Comparison of ENCODE assay signal across 13 cellular contexts in the genomic region with DNA sequence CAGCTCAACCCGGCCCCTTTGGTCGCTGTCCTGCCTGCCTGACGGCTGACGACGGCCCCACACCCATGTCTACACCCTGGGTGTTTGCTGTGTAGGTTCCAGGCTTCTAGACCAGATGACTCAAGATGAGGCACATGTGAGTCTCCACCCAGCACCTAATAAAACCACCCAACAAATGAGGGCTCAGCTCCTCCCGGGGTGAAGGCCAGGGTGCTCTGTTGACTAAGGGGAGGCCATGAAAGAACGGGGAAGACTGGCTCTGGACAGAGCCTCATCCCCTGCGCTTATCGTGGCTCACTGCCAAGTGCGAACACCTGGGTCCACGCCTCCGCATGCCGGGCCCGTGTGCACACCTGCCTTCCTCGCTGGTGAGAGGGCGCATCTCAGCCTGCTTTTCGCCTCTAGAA. TPM values are rescaled to one million over a fixed set of nuclear protein-coding genes. Genes with fewer than 3 reads are reported as not detected.
A peak's percentile ranks its signal among the peaks of the same experiment; 100 is the strongest.
DNase-seq lines count a peak whose midpoint lies in the region; ATAC-seq and TF ChIP-seq lines count a peak whose summit lies in the region.
"Had no signal": no experiment of that assay in that cellular context is flagged by ENCODE, and none has a peak within 500 bp of the region (broad histone marks: within the 10 kb centered on the region; RNA-seq: fewer than 3 reads in every experiment).

No MANE protein-coding gene starts in this region.

- peak overlapping the region; percentile 56 for H2BK5ac ChIP-seq in IMR-90 (ENCODE audit: low read depth, low read length, poor library complexity, severe bottlenecking)

- H3K79me2 ChIP-seq in Karpas-422 (ENCODE audit: low read length): no peaks in the 10 kb centered on the region

- H3K36me3 ChIP-seq in IMR-90 (ENCODE audit: control insufficient read depth, insufficient read depth, low read length) (peaks cover 21% of the 10 kb centered on the region), muscle layer of colon (ENCODE audit: insufficient read depth, low read length) (no peaks in the 10 kb centered on the region), Karpas-422 (ENCODE audit: insufficient read depth, low read length) (no peaks in the 10 kb centered on the region)
- H3K36me3 ChIP-seq: BLaER1 had no signal

- peak; percentile 97 for DNase-seq in COLO668 (lab: John Stamatoyannopoulos, UW; ENCODE audit: unreplicated experiment)
- DNase-seq in IMR-90: no peak
- DNase-seq in SW480 (ENCODE audit: low spot score): peak; percentile 38
- DNase-seq in NCI-H1436 (lab: John Stamatoyannopoulos, UW): no peak
- DNase-seq in Karpas-422: no peak
- no peak for DNase-seq in endothelial cell (ENCODE audit: low spot score)
- DNase-seq: occipital lobe; OCI-M1; stimulated activated CD4-positive, alpha-beta T cell treated with anti-CD3 and anti-CD28 coated beads, Interleukin-2, amount 100 ng/mL, for 24 hours; stimulated activated naive CD4-positive, alpha-beta T cell had no signal

- peak overlapping the region; percentile 33; the same call in 1 of the 2 replicates for H2BK120ac ChIP-seq in IMR-90 (ENCODE audit: low read depth, low read length)

- POLR2A ChIA-PET in IMR-90 (lab: Charles Lee; ENCODE audit: unreplicated experiment): no interaction called here

- no peak overlapping the region for H3K4me3 Mint-ChIP-seq in endothelial cell (ENCODE audit: unreplicated experiment)

- H3K9me2 ChIP-seq in Karpas-422 (replicated peaks; ENCODE audit: insufficient read depth, low read length): no peaks in the 10 kb centered on the region

- H4K5ac ChIP-seq in IMR-90 (ENCODE audit: low read depth, low read length): peak overlapping the region; percentile 70; the same call in 1 of the 2 replicates

- TF ChIP-seq CTCF in IMR-90 (conservative IDR thresholded peaks at IDR 0.05; ENCODE audit: low read depth, low read length) (no peak), endothelial cell (IDR thresholded peaks at IDR 0.05; ENCODE audit: unreplicated experiment) (no peak)

- H3K27ac ChIP-seq in IMR-90 (ENCODE audit: insufficient read depth, low read length): peak overlapping the region; percentile 18; the same call in 1 of the 2 replicates
- H3K27ac ChIP-seq in muscle layer of colon (ENCODE audit: low read depth, low read length): peak overlapping the region; percentile 77
- H3K27ac ChIP-seq in Karpas-422 (ENCODE audit: low read length): no peak overlapping the region
- H3K27ac ChIP-seq: BLaER1 had no signal

- BruUV-seq in IMR-90 (replicated peaks; lab: Mats Ljungman, UMichigan): no TSS peak

- peak overlapping the region; percentile 0 to 1; a peak in 1 of 4 replicates for H4K8ac ChIP-seq in IMR-90 (ENCODE audit: low read depth in 2 of 2, low read length in 2 of 2)

- in situ Hi-C loops in IMR-90 (cut with MboI; ENCODE audit: low sequenced_read_pairs): no loop called here

- dilution Hi-C loops in IMR-90 (cut with HindIII; ENCODE audit: low sequenced_read_pairs, unreplicated experiment): no loop called here

- H3K27ac Mint-ChIP-seq in endothelial cell (ENCODE audit: unreplicated experiment): no peak overlapping the region

- peak overlapping the region; percentile 14; the same call in 1 of the 2 replicates for H3K14ac ChIP-seq in IMR-90 (replicated peaks; ENCODE audit: low read depth, low read length)

- peaks cover 10% of the 10 kb centered on the region for H3K27me3 Mint-ChIP-seq in endothelial cell (ENCODE audit: unreplicated experiment)

- peaks cover 95% of the 10 kb centered on the region for H3K4me1 Mint-ChIP-seq in endothelial cell (ENCODE audit: unreplicated experiment)

- peak overlapping the region; percentile 4; the same call in 2 of the 3 replicates for H2BK15ac ChIP-seq in IMR-90 (ENCODE audit: low read depth, low read length)

- peaks cover 54% of the 10 kb centered on the region for H3K36me3 Mint-ChIP-seq in endothelial cell (ENCODE audit: low read depth, unreplicated experiment)

- H3K9me3 Mint-ChIP-seq in endothelial cell (ENCODE audit: unreplicated experiment): no peaks in the 10 kb centered on the region

- no peak overlapping the region for H3K9ac ChIP-seq in IMR-90 (ENCODE audit: low read depth, low read length)
- no peak overlapping the region for H3K9ac ChIP-seq in muscle layer of colon (ENCODE audit: low read length)
- H3K9ac ChIP-seq in Karpas-422 (ENCODE audit: low read length): no peak overlapping the region
- H3K9ac ChIP-seq: BLaER1 had no signal

- no peak overlapping the region for H3K4me3 ChIP-seq in IMR-90 (ENCODE audit: insufficient read depth, low read depth, low read length)
- H3K4me3 ChIP-seq in muscle layer of colon (ENCODE audit: low read depth in 1 of 2, low read length in 2 of 2): no peak overlapping the region
- H3K4me3 ChIP-seq in Karpas-422 (ENCODE audit: low read length): no peak overlapping the region
- H3K4me3 ChIP-seq: BLaER1 had no signal

- no peak for TF ChIP-seq RAD21 in IMR-90 (IDR thresholded peaks at IDR 0.05; ENCODE audit: low read length)

- H3K9me1 ChIP-seq in IMR-90 (ENCODE audit: insufficient read depth, low read length): peaks cover 54% of the 10 kb centered on the region

- peak overlapping the region; percentile 43; the same call in 1 of the 2 replicates for H3K18ac ChIP-seq in IMR-90 (ENCODE audit: low read depth, low read length)

- H3K4me1 ChIP-seq in IMR-90 (ENCODE audit: control insufficient read depth, insufficient read depth, low read length) (peaks cover 24% of the 10 kb centered on the region), muscle layer of colon (ENCODE audit: insufficient read depth, low read length) (peaks cover 67% of the 10 kb centered on the region), Karpas-422 (ENCODE audit: low read length) (no peaks in the 10 kb centered on the region)
- H3K4me1 ChIP-seq: BLaER1 had no signal

- no peak overlapping the region for H3K23ac ChIP-seq in IMR-90 (ENCODE audit: low read depth, low read length)

- intact Hi-C loops in IMR-90 (cut with micrococcal nuclease): no loop called here

- H3K56ac ChIP-seq in IMR-90 (ENCODE audit: extremely low read depth, insufficient read depth, low read length): no peak overlapping the region

- H3K79me1 ChIP-seq in IMR-90 (ENCODE audit: low read depth in 1 of 2, low read length in 2 of 2): peaks cover 54 to 95% of the 10 kb centered on the region in 2 experiments

- no peak overlapping the region for H3K4me2 ChIP-seq in IMR-90 (ENCODE audit: low read depth, low read length)
- no peak overlapping the region for H3K4me2 ChIP-seq in Karpas-422 (ENCODE audit: low read depth, low read length, poor library complexity, severe bottlenecking)
- H3K4me2 ChIP-seq: BLaER1 had no signal

- H2AFZ ChIP-seq in IMR-90 (replicated peaks; ENCODE audit: low read length, poor library complexity): no peak overlapping the region
- H2AFZ ChIP-seq in Karpas-422 (ENCODE audit: low read length): no peak overlapping the region

- peaks cover 47% of the 10 kb centered on the region for H4K20me1 ChIP-seq in IMR-90 (ENCODE audit: insufficient read depth, low read length)
- H4K20me1 ChIP-seq in Karpas-422 (ENCODE audit: insufficient read depth, low read depth, low read length): no peaks in the 10 kb centered on the region
- H4K20me1 ChIP-seq: BLaER1 had no signal

- no peaks in the 10 kb centered on the region for H3K9me3 ChIP-seq in IMR-90 (ENCODE audit: control insufficient read depth, insufficient read depth, low read length)
- H3K9me3 ChIP-seq in muscle layer of colon (ENCODE audit: low read length): no peaks in the 10 kb centered on the region
- H3K9me3 ChIP-seq in Karpas-422 (ENCODE audit: low read length): no peaks in the 10 kb centered on the region
- H3K9me3 ChIP-seq: BLaER1 had no signal

- peak overlapping the region; percentile 15 for H2BK20ac ChIP-seq in IMR-90 (ENCODE audit: low read depth, low read length)

- WGBS in IMR-90 (ENCODE audit: extremely low coverage in 2 of 2, insufficient read length in 1 of 2), 2 experiments: no CpG with 5 or more reads among the region's 17 CpGs

- H4K91ac ChIP-seq in IMR-90 (ENCODE audit: insufficient read depth, low read depth, low read length): 0 out of 2 replicates have a peak overlapping the region, but pooled peaks have one; percentile 55

- H3K4ac ChIP-seq in IMR-90 (ENCODE audit: low read depth, low read length): peak overlapping the region; percentile 67

- CTCF ChIA-PET in IMR-90 (lab: Yijun Ruan, JAX): no interaction called here

- H3K27me3 ChIP-seq in IMR-90 (ENCODE audit: control insufficient read depth, insufficient read depth, low read length) (no peaks in the 10 kb centered on the region), muscle layer of colon (ENCODE audit: control insufficient read depth in 1 of 2, insufficient read depth in 2 of 2, low read length in 2 of 2) (no peaks in the 10 kb centered on the region), Karpas-422 (ENCODE audit: low read length) (no peaks in the 10 kb centered on the region)
- H3K27me3 ChIP-seq: BLaER1 had no signal

- TF ChIP-seq POLR2A in IMR-90 (IDR thresholded peaks at IDR 0.05; ENCODE audit: low read depth, low read length): no peak

- no peak overlapping the region for H2AK9ac ChIP-seq in IMR-90 (replicated peaks; ENCODE audit: low read depth, low read length, poor library complexity)

- H2AK5ac ChIP-seq in IMR-90 (ENCODE audit: low read depth, low read length): peak overlapping the region; percentile 88

- ATAC-seq in IMR-90 (ENCODE audit: low read depth): no peak
- ATAC-seq in HG03342 (IDR thresholded peaks at IDR 0.05; ENCODE audit: unreplicated experiment): no peak

TF ChIP-seq in IMR-90, 13 proteins besides CTCF, POLR2A, EP300 and RAD21 (continues in another document):
- TF ChIP-seq MXI1 (IDR thresholded peaks at IDR 0.05; ENCODE audit: borderline replicate concordance, low read depth, low read length) (no peak), RCOR1 (IDR thresholded peaks at IDR 0.05; ENCODE audit: insufficient replicate concordance, low read length) (no peak), BHLHE40 (IDR thresholded peaks at IDR 0.05; ENCODE audit: low read depth, low read length) (no peak), FOS (IDR thresholded peaks at IDR 0.05; ENCODE audit: low read depth, low read length) (no peak), MAZ (IDR thresholded peaks at IDR 0.05; ENCODE audit: borderline replicate concordance, low read depth, low read length) (no peak), NFE2L2 (IDR thresholded peaks at IDR 0.05; ENCODE audit: low read depth, low read length) (no peak)

RNA-seq across cellular contexts. Expression of a gene that starts 39.6 kb away (rescaled TPM):
- 90.7 and 97.5 TPM in 2 replicates for total RNA-seq in IMR-90 (2012; rRNA removed)
- polyA plus RNA-seq in IMR-90 (2012; rRNA removed): 457 and 533 TPM in 2 replicates
- 220 and 733 TPM in 2 replicates for polyA plus RNA-seq in IMR-90 (2012; cell fraction: cytosol; rRNA removed)
- polyA plus RNA-seq in IMR-90 (2012; cell fraction: nucleus; rRNA removed; ENCODE audit: low replicate concordance): 553 and 1,147 TPM in 2 replicates
- 0.76 TPM in 1 of 2 replicates, not detected in the other for total RNA-seq in Karpas-422 (2014; rRNA removed; shearing (Covaris generic); ENCODE audit: low replicate concordance)
- total RNA-seq in endothelial cell (ENCODE audit: unreplicated experiment): 1,556 TPM

RNA-seq across cellular contexts. Expression of a gene that starts 39.7 kb away (rescaled TPM):
- total RNA-seq in IMR-90 (2012; rRNA removed) (230 and 263 TPM in 2 replicates), endothelial cell (ENCODE audit: unreplicated experiment) (2,720 TPM)
- polyA plus RNA-seq in IMR-90 (2012; rRNA removed): 301 and 337 TPM in 2 replicates
- polyA plus RNA-seq in IMR-90 (2012; cell fraction: cytosol; rRNA removed): 173 and 272 TPM in 2 replicates
- 217 and 287 TPM in 2 replicates for polyA plus RNA-seq in IMR-90 (2012; cell fraction: nucleus; rRNA removed; ENCODE audit: low replicate concordance)
- total RNA-seq in Karpas-422 (2014; rRNA removed; shearing (Covaris generic); ENCODE audit: low replicate concordance): 0.11 TPM in 1 of 2 replicates, not detected in the other

Comparison
In these comparisons a context has a peak if more than half of its experiments do, and no peak if none do; other contexts are left out.
1. DNase-seq: peak in COLO668 (single experiment) and SW480 (single experiment); none in IMR-90 (single experiment), NCI-H1436 (single experiment), Karpas-422 (single experiment) and endothelial cell (single experiment).
2. RNA of a gene that starts 39.6 kb away (total RNA-seq): 1,556 TPM in endothelial cell (single experiment) and 90.7 to 97.5 TPM in IMR-90; 0.76 TPM in Karpas-422; every median in the first group is over 10 times any median in the second.
3. RNA of a gene that starts 39.7 kb away (total RNA-seq): 2,720 TPM in endothelial cell (single experiment) and 230 to 263 TPM in IMR-90; 0.11 TPM in Karpas-422; every median in the first group is over 100 times any median in the second.